In genomic region chr3:5122030-5122740, GRCh38 we compare ENCODE assay signal across 8 cellular contexts. TPM values are rescaled to one million over a fixed set of nuclear protein-coding genes. Genes with fewer than 3 reads are reported as not detected.
DNase-seq lines count a peak whose midpoint lies in the region; ATAC-seq and TF ChIP-seq lines count a peak whose summit lies in the region.

ARL8B (plus strand) TSS chr3:5122292; CDS start chr3:5122466, 174 bp downstream.

- H2AFZ ChIP-seq in H9 (ENCODE audit: low read length), result no peak within 1 kb of the TSS

- 0 out of 7 replicates have a peak, but pooled peaks cover 0 to 2% (median 0%) of the 10 kb centered on the region in 3 experiments for H3K36me3 Mint-ChIP-seq in H9 (ENCODE audit: insufficient read depth in 1 of 3, low read depth in 3 of 3)
- H3K36me3 Mint-ChIP-seq in activated naive CD4-positive, alpha-beta T cell treated with anti-CD3 and anti-CD28 coated beads, Interleukin-2, amount 50 U/mL, for 24 hours, result peaks cover 2% of the 10 kb centered on the region

- H2AK5ac ChIP-seq in H9 (ENCODE audit: insufficient read length, low read length), result no peak within 1 kb of the TSS

- H3K4me2 ChIP-seq in H9 (ENCODE audit: insufficient read depth, insufficient read length, low read length), result peak within 1 kb of the TSS; percentile 86

- H3K9me3 Mint-ChIP-seq in H9, result no peaks in the 10 kb centered on the region
- no peaks in the 10 kb centered on the region for H3K9me3 Mint-ChIP-seq in activated naive CD4-positive, alpha-beta T cell treated with anti-CD3 and anti-CD28 coated beads, Interleukin-2, amount 50 U/mL, for 24 hours

- no peak within 1 kb of the TSS for H3K4ac ChIP-seq in H9 (ENCODE audit: low read depth, low read length)

- H3T11ph ChIP-seq in H9 (ENCODE audit: low read length), result no peak within 1 kb of the TSS

- peaks cover 24% of the 10 kb centered on the region; the same call in 1 of the 2 replicates for H3K79me2 ChIP-seq in H9 (ENCODE audit: insufficient read depth, low read length)

- H3K27ac Mint-ChIP-seq in H9, result peak within 1 kb of the TSS; percentile 76 to 97 (median 86)
- peak within 1 kb of the TSS; percentile 93 for H3K27ac Mint-ChIP-seq in activated naive CD4-positive, alpha-beta T cell treated with anti-CD3 and anti-CD28 coated beads, Interleukin-2, amount 50 U/mL, for 24 hours

- H3K9me3 ChIP-seq in H9 (ENCODE audit: control insufficient read depth, low read depth, low read length), result no peaks in the 10 kb centered on the region

- no peak within 1 kb of the TSS for H2BK20ac ChIP-seq in H9 (ENCODE audit: low read depth, low read length, poor library complexity, severe bottlenecking)

- H3K27me3 ChIP-seq in H9 (ENCODE audit: insufficient read depth, low read length), result no peaks in the 10 kb centered on the region

- no peak within 1 kb of the TSS for H2BK5ac ChIP-seq in H9 (ENCODE audit: insufficient read length, low read length)

- H3K18ac ChIP-seq in H9 (ENCODE audit: insufficient read length, low read depth, low read length), result peak within 1 kb of the TSS; percentile 66

- DNase-seq in GM10248 (ENCODE audit: extremely low spot score) (peak; percentile 95), H9 (peak; percentile 85), M059J (ENCODE audit: low read depth) (peak; percentile 75), glomerular endothelial cell (ENCODE audit: extremely low read depth, low read depth, low spot score) (no peak), omental fat pad (ENCODE audit: low spot score) (peak; percentile 62)

- no peak within 1 kb of the TSS for H4K5ac ChIP-seq in H9 (ENCODE audit: insufficient read length, low read depth, low read length)

- H3K79me1 ChIP-seq in H9 (ENCODE audit: insufficient read depth, low read depth, low read length, poor library complexity, severe bottlenecking), result peaks cover 5% of the 10 kb centered on the region

- H3K23ac ChIP-seq in H9 (ENCODE audit: insufficient read length, low read depth, low read length), result no peak within 1 kb of the TSS

- no peak within 1 kb of the TSS for H2BK12ac ChIP-seq in H9 (ENCODE audit: insufficient read length, low read depth, low read length)

- H3K27me3 Mint-ChIP-seq in H9 (ENCODE audit: low read depth), result no peaks in the 10 kb centered on the region
- H3K27me3 Mint-ChIP-seq in activated naive CD4-positive, alpha-beta T cell treated with anti-CD3 and anti-CD28 coated beads, Interleukin-2, amount 50 U/mL, for 24 hours, result no peaks in the 10 kb centered on the region

- no peak within 1 kb of the TSS for H4K91ac ChIP-seq in H9 (ENCODE audit: insufficient read length, low read depth, low read length)

- no peak within 1 kb of the TSS for H3K27ac ChIP-seq in H9 (ENCODE audit: insufficient read length, low read depth, low read length)
- peak within 1 kb of the TSS; percentile 66 for H3K27ac ChIP-seq in temporal lobe (ENCODE audit: low read depth, low read length)

- H3K4me1 ChIP-seq in H9 (ENCODE audit: insufficient read depth, low read length), result no peaks in the 10 kb centered on the region; the same call in 1 of the 2 replicates

- CTCF ChIA-PET in GM10248 (lab: Yijun Ruan, JAX), result interaction anchor here (0.6 to 7.3 kb wide), 27 partner anchors 8 to 452 kb away, joined by 3 to 81 read pairs (median 3); partner anchors contain the start of gene EDEM1

- no peaks in the 10 kb centered on the region for H4K20me1 ChIP-seq in H9 (ENCODE audit: control insufficient read depth, insufficient read depth, insufficient read length)

- H2BK120ac ChIP-seq in H9 (ENCODE audit: low read depth, low read length, poor library complexity, severe bottlenecking), result no peak within 1 kb of the TSS

- peak within 1 kb of the TSS; percentile 92 for H3K9ac ChIP-seq in H9 (ENCODE audit: extremely low read depth, insufficient read length, low read length)

- no peak within 1 kb of the TSS for H3K56ac ChIP-seq in H9 (ENCODE audit: insufficient read length, low read depth, low read length)

- peak within 1 kb of the TSS; percentile 90 for H3K14ac ChIP-seq in H9 (ENCODE audit: insufficient read depth, low read length)

- TF ChIP-seq CTCF in GM10248 (IDR thresholded peaks at IDR 0.05; ENCODE audit: control extremely low read depth, extremely low read depth, low read depth, missing control alignments) (peak; percentile 98), H9 (conservative IDR thresholded peaks at IDR 0.05) (peak; percentile 96), omental fat pad (IDR thresholded peaks at IDR 0.05) (peak in 2 of 3 donors; percentile 83 to 85)

- ATAC-seq in SK-N-SH treated with all-trans-retinoic acid at 6 μM for 48 hours, result peak; percentile 98
- peak; percentile 93 for ATAC-seq in omental fat pad (ENCODE audit: low FRiP score)

- POLR2A ChIA-PET in GM10248 (lab: Yijun Ruan, JAX), result interaction anchor here (1.2 kb wide), 1 partner anchor 65 kb away, joined by 4 read pairs; no protein-coding TSS in a partner anchor

- H4K8ac ChIP-seq in H9 (replicated peaks; ENCODE audit: insufficient read length, low read depth, low read length), result no peak within 1 kb of the TSS

- no CpG with 5 or more reads among the region's 74 CpGs for WGBS in H9 (ENCODE audit: extremely low coverage, insufficient read length, low lambda C conversion rate)

- peaks cover 14 to 15% of the 10 kb centered on the region in 2 experiments for H3K4me1 Mint-ChIP-seq in H9
- H3K4me1 Mint-ChIP-seq in activated naive CD4-positive, alpha-beta T cell treated with anti-CD3 and anti-CD28 coated beads, Interleukin-2, amount 50 U/mL, for 24 hours, result peaks cover 48% of the 10 kb centered on the region

- H3K23me2 ChIP-seq in H9 (ENCODE audit: insufficient read length, low read depth, low read length, poor library complexity, severe bottlenecking), result peaks cover 10% of the 10 kb centered on the region

- no peak within 1 kb of the TSS for H2BK15ac ChIP-seq in H9 (ENCODE audit: low read depth, low read length)

- peak within 1 kb of the TSS; percentile 98 to 99 for H3K4me3 Mint-ChIP-seq in H9
- H3K4me3 Mint-ChIP-seq in activated naive CD4-positive, alpha-beta T cell treated with anti-CD3 and anti-CD28 coated beads, Interleukin-2, amount 50 U/mL, for 24 hours, result peak within 1 kb of the TSS; percentile 98

TF ChIP-seq in SK-N-SH treated with all-trans-retinoic acid at 6 μM for 48 hours, 23 proteins besides CTCF, POLR2A, EP300 and RAD21:
- TF ChIP-seq, protein P1, sequence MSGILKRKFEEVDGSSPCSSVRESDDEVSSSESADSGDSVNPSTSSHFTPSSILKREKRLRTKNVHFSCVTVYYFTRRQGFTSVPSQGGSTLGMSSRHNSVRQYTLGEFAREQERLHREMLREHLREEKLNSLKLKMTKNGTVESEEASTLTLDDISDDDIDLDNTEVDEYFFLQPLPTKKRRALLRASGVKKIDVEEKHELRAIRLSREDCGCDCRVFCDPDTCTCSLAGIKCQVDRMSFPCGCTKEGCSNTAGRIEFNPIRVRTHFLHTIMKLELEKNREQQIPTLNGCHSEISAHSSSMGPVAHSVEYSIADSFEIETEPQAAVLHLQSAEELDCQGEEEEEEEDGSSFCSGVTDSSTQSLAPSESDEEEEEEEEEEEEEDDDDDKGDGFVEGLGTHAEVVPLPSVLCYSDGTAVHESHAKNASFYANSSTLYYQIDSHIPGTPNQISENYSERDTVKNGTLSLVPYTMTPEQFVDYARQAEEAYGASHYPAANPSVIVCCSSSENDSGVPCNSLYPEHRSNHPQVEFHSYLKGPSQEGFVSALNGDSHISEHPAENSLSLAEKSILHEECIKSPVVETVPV (CRISPR knock-in tag; IDR thresholded peaks at IDR 0.05), result no peak
- no peak for TF ChIP-seq SNAI2 (CRISPR knock-in tag; IDR thresholded peaks at IDR 0.05)
- TF ChIP-seq ZNF8 (CRISPR knock-in tag; IDR thresholded peaks at IDR 0.05), result 0 out of 2 replicates have a peak, but pooled peaks have one; percentile 7
- TF ChIP-seq ARNTL (CRISPR knock-in tag; IDR thresholded peaks at IDR 0.05; ENCODE audit: borderline replicate concordance, low read depth), result no peak

RNA-seq across cellular contexts. Expression of gene ARL8B, which starts in this region (rescaled TPM):
- total RNA-seq in H9 (2021) (29.0 and 30.6 TPM in 2 replicates), glomerular endothelial cell (45.9 and 50.8 TPM in 2 replicates), omental fat pad (10 to 100 TPM; 44.2 to 64.8 (median 49.9) TPM), temporal lobe (75.2 TPM)
- 25.9 and 40.9 TPM in 2 replicates for total RNA-seq in M059J (2014; rRNA removed; shearing (Covaris generic))
